Comparison of ENCODE assay signal across 8 cellular contexts in genomic region chr1:26169669-26170471, GRCh38. TPM values are rescaled to one million over a fixed set of nuclear protein-coding genes. Genes with fewer than 3 reads are reported as not detected.
DNase-seq lines count a peak whose midpoint lies in the region; ATAC-seq, FAIRE-seq and TF ChIP-seq lines count a peak whose summit lies in the region.

ZNF593 (plus strand) TSS chr1:26169908; CDS start chr1:26169984, 76 bp downstream.

- intact Hi-C loops in mucosa of descending colon (cut with DNase I, micrococcal nuclease), result loop anchor here in 1 of 2 donors (2.0 kb wide), 1 partner anchor 65 kb away; the partner anchor contains the start of gene CEP85

- ATAC-seq in GM21367 (IDR thresholded peaks at IDR 0.05; ENCODE audit: unreplicated experiment), result peak; percentile 82
- ATAC-seq in mucosa of descending colon, result peak; percentile 98

- H3K4me2 ChIP-seq in OCI-LY3 (ENCODE audit: low read length), result peak within 1 kb of the TSS; percentile 96

- H3K9me3 ChIP-seq in OCI-LY3 (ENCODE audit: insufficient read depth, low read length), result no peaks in the 10 kb centered on the region
- H3K9me3 ChIP-seq in mucosa of descending colon, result no peaks in the 10 kb centered on the region

- DNase-seq in D721Med (ENCODE audit: insufficient read length, low spot score) (peak; percentile 83), HUDEP-2 (lab: John Stamatoyannopoulos, UW; ENCODE audit: unreplicated experiment in 76 of 76) (peak in 74 of 76 experiments; percentile 7 to 93 (median 84)), activated T-cell treated with anti-CD3 and anti-CD28 coated beads for 24 hours (ENCODE audit: low read depth) (peak; percentile 88), epidermal melanocyte (ENCODE audit: insufficient read length, low spot score) (peak; percentile 99), mucosa of descending colon (peak; percentile 95)
- peak; percentile 69 to 74 for DNase-seq in stimulated activated CD8-positive, alpha-beta memory T cell treated with anti-CD3 and anti-CD28 coated beads, Interleukin-4, amount 100 ng/mL, for 1 hour (ENCODE audit: low read depth in 2 of 2, low spot score in 1 of 2)

- H3K9ac ChIP-seq in OCI-LY3 (ENCODE audit: low read length), result peak within 1 kb of the TSS; percentile 87

- FAIRE-seq in D721Med (lab: Jason Lieb, UNC), result no peak

- TF ChIP-seq CTCF in D721Med (IDR thresholded peaks at IDR 0.05; ENCODE audit: insufficient read depth, missing control alignments) (peak; percentile 77), OCI-LY3 (IDR thresholded peaks at IDR 0.05; ENCODE audit: low read depth, low read length) (peak; percentile 66), mucosa of descending colon (IDR thresholded peaks at IDR 0.05) (peak; percentile 90)

- no peaks in the 10 kb centered on the region for H4K20me1 ChIP-seq in OCI-LY3 (ENCODE audit: insufficient read depth, low read length)

- H3K27me3 ChIP-seq in OCI-LY3 (ENCODE audit: low read depth, low read length), result no peaks in the 10 kb centered on the region

- H3K79me2 ChIP-seq in OCI-LY3 (ENCODE audit: low read length), result peaks cover 18% of the 10 kb centered on the region

- no peak within 1 kb of the TSS; the same call in 1 of the 2 replicates for H3K27ac ChIP-seq in OCI-LY3 (ENCODE audit: low read length)

- H3K4me1 ChIP-seq in OCI-LY3 (ENCODE audit: low read length), result peaks cover 16% of the 10 kb centered on the region
- H3K4me1 ChIP-seq in mucosa of descending colon (ENCODE audit: low read depth), result peaks cover 6% of the 10 kb centered on the region

- H3K4me3 ChIP-seq in OCI-LY3 (ENCODE audit: low read length), result peak within 1 kb of the TSS; percentile 98
- H3K4me3 ChIP-seq in mucosa of descending colon, result peak within 1 kb of the TSS; percentile 40

- no peaks in the 10 kb centered on the region for H3K36me3 ChIP-seq in OCI-LY3 (replicated peaks; ENCODE audit: low read depth, low read length)
- no peaks in the 10 kb centered on the region for H3K36me3 ChIP-seq in mucosa of descending colon (ENCODE audit: low read depth)

- peak within 1 kb of the TSS; percentile 97 for H2AFZ ChIP-seq in OCI-LY3 (ENCODE audit: low read depth, low read length)

RNA-seq across cellular contexts. Expression of gene ZNF593, which starts in this region (rescaled TPM):
- 10 to 100 TPM; 14.8 to 21.4 (median 17.9) TPM for total RNA-seq in mucosa of descending colon
